Comparison of ENCODE assay signal across 16 cellular contexts in the genomic region with DNA sequence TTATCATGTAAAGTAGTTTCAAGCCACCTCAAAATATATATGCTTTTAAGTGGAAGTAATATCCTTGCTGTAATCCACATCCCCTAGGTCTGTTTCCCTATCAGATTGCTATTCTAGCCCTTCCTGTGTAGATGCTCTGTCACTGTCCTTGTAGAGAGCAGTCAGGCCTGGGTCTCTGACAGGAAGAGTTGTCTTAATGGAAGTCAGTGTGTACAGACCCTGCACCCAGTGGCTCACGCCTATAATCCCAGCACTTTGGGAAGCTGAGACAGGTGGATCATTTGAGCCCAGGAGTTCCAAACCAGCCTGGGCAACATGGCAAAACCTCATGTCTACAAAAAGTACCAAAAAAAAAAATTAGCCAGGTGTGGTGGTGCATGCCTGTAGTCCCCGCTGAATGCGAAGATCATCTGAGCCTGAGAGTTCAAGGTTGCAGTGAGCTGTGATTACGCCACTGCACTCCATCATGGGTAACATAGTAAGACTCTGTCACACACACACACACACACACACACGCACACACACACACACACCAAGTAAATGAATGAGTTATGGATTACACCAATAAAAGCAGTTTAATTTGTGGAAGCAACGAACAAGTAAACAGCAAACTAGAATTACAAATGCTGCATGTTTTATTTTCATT.
DNase-seq lines count a peak whose midpoint lies in the region; ATAC-seq and TF ChIP-seq lines count a peak whose summit lies in the region.
"Had no signal": no experiment of that assay in that cellular context is flagged by ENCODE, and none has a peak within 500 bp of the region (broad histone marks: within the 10 kb centered on the region; RNA-seq: fewer than 3 reads in every experiment).

No MANE protein-coding gene starts in this region.

- intact Hi-C loops in heart right ventricle (cut with DNase I) = no loop called here
- intact Hi-C loops in mucosa of descending colon (cut with DNase I, micrococcal nuclease) = no loop called here
- intact Hi-C loops in MCF 10A (cut with micrococcal nuclease) = no loop called here

- H3K4me3 Mint-ChIP-seq in endodermal cell = no peak overlapping the region
- no peak overlapping the region for H3K4me3 Mint-ChIP-seq in MCF 10A (ENCODE audit: unreplicated experiment)
- H3K4me3 Mint-ChIP-seq: CD8-positive, alpha-beta T cell had no signal

- H3K36me3 ChIP-seq in right atrium auricular region = no peaks in the 10 kb centered on the region
- H3K36me3 ChIP-seq in heart right ventricle = no peaks in the 10 kb centered on the region
- no peaks in the 10 kb centered on the region for H3K36me3 ChIP-seq in endodermal cell (ENCODE audit: control insufficient read depth, insufficient read depth, low read length)
- no peaks in the 10 kb centered on the region for H3K36me3 ChIP-seq in mucosa of descending colon (ENCODE audit: low read depth)
- H3K36me3 ChIP-seq: BLaER1 had no signal

- no peak overlapping the region for H3K4me3 ChIP-seq in right atrium auricular region
- no peak overlapping the region for H3K4me3 ChIP-seq in heart right ventricle
- H3K4me3 ChIP-seq in endodermal cell (ENCODE audit: low read length) = no peak overlapping the region
- no peak overlapping the region for H3K4me3 ChIP-seq in mucosa of descending colon
- H3K4me3 ChIP-seq: BLaER1 had no signal

- ATAC-seq in heart right ventricle (no peak), mucosa of descending colon (peak; percentile 81), HG02938 (IDR thresholded peaks at IDR 0.05; ENCODE audit: unreplicated experiment) (no peak), HG02623 (IDR thresholded peaks at IDR 0.05; ENCODE audit: unreplicated experiment) (no peak)
- ATAC-seq: CD8-positive, alpha-beta T cell had no signal

- TF ChIP-seq CTCF in right atrium auricular region (IDR thresholded peaks at IDR 0.05) (no peak), heart right ventricle (IDR thresholded peaks at IDR 0.05) (no peak), endodermal cell (conservative IDR thresholded peaks at IDR 0.05) (no peak), mucosa of descending colon (IDR thresholded peaks at IDR 0.05) (no peak), MCF 10A (IDR thresholded peaks at IDR 0.05; ENCODE audit: unreplicated experiment) (no peak)

- peaks cover 11% of the 10 kb centered on the region for H3K4me1 Mint-ChIP-seq in endodermal cell
- H3K4me1 Mint-ChIP-seq in MCF 10A (ENCODE audit: insufficient read depth, unreplicated experiment) = peaks cover 14% of the 10 kb centered on the region

- POLR2A ChIA-PET in MCF 10A (lab: Yijun Ruan, JAX) = interaction anchor here (0.7 to 7.2 kb wide), 2 partner anchors 10 to 26 kb away, joined by 3 to 73 read pairs; no protein-coding TSS in a partner anchor

- H3K27me3 ChIP-seq in right atrium auricular region = no peaks in the 10 kb centered on the region
- no peaks in the 10 kb centered on the region for H3K27me3 ChIP-seq in heart right ventricle
- no peaks in the 10 kb centered on the region for H3K27me3 ChIP-seq in endodermal cell (ENCODE audit: control insufficient read depth, insufficient read depth, low read length, poor library complexity, severe bottlenecking)
- H3K27me3 ChIP-seq: BLaER1 had no signal

- H3K4me1 ChIP-seq in right atrium auricular region (no peaks in the 10 kb centered on the region), heart right ventricle (peaks cover 0 to 17% (median under 1%) of the 10 kb centered on the region in 9 donors), endodermal cell (ENCODE audit: control insufficient read depth, insufficient read depth, low read length) (peaks cover 7% of the 10 kb centered on the region), mucosa of descending colon (ENCODE audit: low read depth) (no peaks in the 10 kb centered on the region)
- H3K4me1 ChIP-seq: BLaER1 had no signal

- WGBS in heart right ventricle, 2 donors = 90% methylated on average over 6 of the region's 6 CpGs
- WGBS in endodermal cell (ENCODE audit: insufficient coverage in 1 of 2, insufficient read length in 1 of 2), 2 experiments = 81 to 95% methylated on average over 4 to 5 of the region's 6 CpGs

- no peaks in the 10 kb centered on the region for H3K9me3 Mint-ChIP-seq in endodermal cell
- H3K9me3 Mint-ChIP-seq in MCF 10A (ENCODE audit: unreplicated experiment) = no peaks in the 10 kb centered on the region

- H3K36me3 Mint-ChIP-seq in endodermal cell (ENCODE audit: low read depth) (no peaks in the 10 kb centered on the region), MCF 10A (ENCODE audit: insufficient read depth, unreplicated experiment) (no peaks in the 10 kb centered on the region)
- H3K36me3 Mint-ChIP-seq: CD8-positive, alpha-beta T cell had no signal

- CTCF ChIA-PET in MCF 10A (lab: Yijun Ruan, JAX) = interaction anchor here (0.7 kb wide), 1 partner anchor 9 kb away, joined by 4 read pairs; no protein-coding TSS in a partner anchor

- no peak for DNase-seq in right atrium auricular region (ENCODE audit: low spot score)
- DNase-seq in heart right ventricle = no peak
- DNase-seq in endodermal cell = no peak
- DNase-seq in mucosa of descending colon = peak in 1 of 3 donors; percentile 89
- DNase-seq in MCF 10A (ENCODE audit: unreplicated experiment) = no peak
- DNase-seq in activated CD4-positive, alpha-beta T cell treated with anti-CD3 and anti-CD28 coated beads, Interleukin-2, amount 50 U/mL, for 48 hours = no peak
- DNase-seq: CD8-positive, alpha-beta T cell; DMS79; IMR-90; NCI-H1417; NCI-H187 treated with DMSO at 0.1 percent for 48 hours; NCI-H69; SIG-M5 had no signal

- H3K27ac Mint-ChIP-seq in endodermal cell (peak overlapping the region; percentile 40), MCF 10A (ENCODE audit: low read depth, unreplicated experiment) (no peak overlapping the region)
- H3K27ac Mint-ChIP-seq: CD8-positive, alpha-beta T cell had no signal

- no peak overlapping the region for H3K9ac ChIP-seq in endodermal cell (ENCODE audit: extremely low read depth, low read length, poor library complexity, severe bottlenecking)
- H3K9ac ChIP-seq: BLaER1 had no signal

- BruUV-seq in MCF 10A (replicated peaks; lab: Mats Ljungman, UMichigan) = no TSS peak

- no peaks in the 10 kb centered on the region for H3K9me3 ChIP-seq in right atrium auricular region
- no peaks in the 10 kb centered on the region for H3K9me3 ChIP-seq in heart right ventricle
- no peaks in the 10 kb centered on the region for H3K9me3 ChIP-seq in endodermal cell (ENCODE audit: control insufficient read depth, low read length)
- H3K9me3 ChIP-seq in mucosa of descending colon = no peaks in the 10 kb centered on the region
- H3K9me3 ChIP-seq: BLaER1 had no signal

- no peaks in the 10 kb centered on the region for H3K27me3 Mint-ChIP-seq in endodermal cell (ENCODE audit: insufficient read depth)
- H3K27me3 Mint-ChIP-seq in MCF 10A (ENCODE audit: insufficient read depth, unreplicated experiment) = no peaks in the 10 kb centered on the region

- H3K27ac ChIP-seq in right atrium auricular region (peak overlapping the region; percentile 21 to 80), heart right ventricle (peak overlapping the region in 3 of 10 donors; percentile 14 to 73 (median 54)), endodermal cell (ENCODE audit: low read depth, low read length) (no peak overlapping the region)
- H3K27ac ChIP-seq: BLaER1 had no signal
